In the genomic region with DNA sequence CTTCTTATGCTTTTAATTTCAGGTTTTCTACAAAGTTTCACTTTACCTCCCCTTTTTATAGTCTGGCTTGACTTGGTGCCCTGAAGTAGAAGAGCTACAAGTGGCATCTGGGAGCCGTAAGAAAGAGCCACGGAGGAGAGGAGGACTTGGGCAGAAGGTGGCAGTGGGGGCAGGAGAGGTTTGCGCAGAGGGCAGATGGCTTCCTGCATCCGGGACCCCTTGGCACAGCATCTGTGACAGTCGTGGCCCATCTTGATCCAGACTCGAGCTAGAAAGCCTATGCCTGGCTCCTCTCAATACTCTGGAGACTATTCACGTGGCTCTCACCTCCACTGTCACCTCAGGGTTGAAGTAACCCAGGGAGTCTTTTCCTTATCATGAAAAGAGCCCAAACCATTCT, we compare ENCODE assay signal across 18 cellular contexts.
DNase-seq lines count a peak whose midpoint lies in the region; ATAC-seq, FAIRE-seq and TF ChIP-seq lines count a peak whose summit lies in the region.
"Had no signal": no experiment of that assay in that cellular context is flagged by ENCODE, and none has a peak within 500 bp of the region (broad histone marks: within the 10 kb centered on the region; RNA-seq: fewer than 3 reads in every experiment).

No MANE protein-coding gene starts in this region.

- ATAC-seq in activated CD8-positive, alpha-beta memory T cell treated with anti-CD3 and anti-CD28 coated beads, Interleukin-2, amount 10 ng/mL, durations not matched to agents 7 days and 5 days = no peak
- no peak for ATAC-seq in HG02678 (IDR thresholded peaks at IDR 0.05; ENCODE audit: unreplicated experiment)
- ATAC-seq in HG03039 (IDR thresholded peaks at IDR 0.05; ENCODE audit: unreplicated experiment) = no peak

- H2BK15ac ChIP-seq in H1 (ENCODE audit: low read length) = no peak overlapping the region

- no peak overlapping the region for H3K27ac ChIP-seq in H1 (ENCODE audit: low read depth, low read length)
- H3K27ac ChIP-seq: BLaER1 had no signal

- H3K4me2 ChIP-seq in H1 (ENCODE audit: insufficient read depth in 1 of 2, low read depth in 2 of 2, low read length in 2 of 2) = no peak overlapping the region
- H3K4me2 ChIP-seq: BLaER1 had no signal

- no peak overlapping the region for H3K4me3 Mint-ChIP-seq in activated CD8-positive, alpha-beta memory T cell treated with anti-CD3 and anti-CD28 coated beads, Interleukin-2, amount 10 ng/mL, durations not matched to agents 7 days and 5 days
- no peak overlapping the region for H3K4me3 Mint-ChIP-seq in activated CD4-positive, alpha-beta memory T cell treated with anti-CD3 and anti-CD28 coated beads, Interleukin-2, amount 10 ng/mL, durations not matched to agents 7 days and 5 days
- H3K4me3 Mint-ChIP-seq: CD14-positive monocyte; CD4-positive, alpha-beta memory T cell; H9 had no signal

- no peaks in the 10 kb centered on the region for H3K79me1 ChIP-seq in H1 (ENCODE audit: low read depth, low read length)

- no peak overlapping the region for H3K18ac ChIP-seq in H1 (ENCODE audit: extremely low read depth, low read length)

- no peaks in the 10 kb centered on the region; a peak in 2 of 7 replicates for H3K4me1 ChIP-seq in H1 (replicated peaks in 1 of 4; ENCODE audit: control insufficient read depth in 3 of 4, insufficient read depth in 4 of 4, low read length in 3 of 4)

- H3K23ac ChIP-seq in H1 (ENCODE audit: insufficient read length) = no peak overlapping the region

- H4K5ac ChIP-seq in H1 (ENCODE audit: insufficient read length, low read depth, low read length) = no peak overlapping the region

- CTCF ChIA-PET in activated CD8-positive, alpha-beta memory T cell treated with anti-CD3 and anti-CD28 coated beads, Interleukin-2, amount 10 ng/mL, durations not matched to agents 7 days and 5 days (lab: Charles Lee) = no interaction called here
- CTCF ChIA-PET in H1 (lab: Charles Lee; ENCODE audit: partially characterized antibody) = interaction anchor here (0.9 to 1.3 kb wide), 5 partner anchors 10 to 108 kb away, joined by 3 to 4 read pairs (median 3); no protein-coding TSS in a partner anchor
- CTCF ChIA-PET in activated CD4-positive, alpha-beta memory T cell treated with anti-CD3 and anti-CD28 coated beads, Interleukin-2, amount 10 ng/mL, durations not matched to agents 7 days and 5 days (lab: Charles Lee) = no interaction called here

- TF ChIP-seq POLR2A in H1 (IDR thresholded peaks at IDR 0.05; ENCODE audit: control extremely low read depth in 1 of 2, low read depth in 2 of 2, low read length in 2 of 2) = no peak

- H3K79me2 ChIP-seq in H1 (ENCODE audit: control insufficient read depth in 1 of 2, insufficient read depth in 2 of 2, low read length in 2 of 2) = no peaks in the 10 kb centered on the region

- peaks cover 0 to 2% of the 10 kb centered on the region in 2 experiments; a peak in 2 of 4 replicates for H3K9me3 ChIP-seq in H1 (ENCODE audit: insufficient read depth in 2 of 2, low read depth in 1 of 2, low read length in 1 of 2)

- peak overlapping the region; percentile 70; the same call in 1 of the 2 replicates for H2AK5ac ChIP-seq in H1 (ENCODE audit: low read depth, low read length)

- no peak for TF ChIP-seq RAD21 in H1 (IDR thresholded peaks at IDR 0.05 in 1 of 2, conservative IDR thresholded peaks at IDR 0.05 in 1 of 2; ENCODE audit: low read depth in 2 of 2, low read length in 2 of 2)

- H3K27ac Mint-ChIP-seq in activated CD8-positive, alpha-beta memory T cell treated with anti-CD3 and anti-CD28 coated beads, Interleukin-2, amount 10 ng/mL, durations not matched to agents 7 days and 5 days = no peak overlapping the region
- no peak overlapping the region for H3K27ac Mint-ChIP-seq in activated CD4-positive, alpha-beta memory T cell treated with anti-CD3 and anti-CD28 coated beads, Interleukin-2, amount 10 ng/mL, durations not matched to agents 7 days and 5 days
- H3K27ac Mint-ChIP-seq: CD14-positive monocyte; CD4-positive, alpha-beta memory T cell; H9; IgD-negative memory B cell had no signal

- H4K91ac ChIP-seq in H1 (replicated peaks; ENCODE audit: insufficient read length, low read length) = peak overlapping the region; percentile 8

- no peaks in the 10 kb centered on the region; the same call in 1 of the 2 replicates for H3K23me2 ChIP-seq in H1 (ENCODE audit: low read depth, low read length)

- H3K4me3 ChIP-seq in H1 (ENCODE audit: extremely low read depth in 1 of 4, insufficient read depth in 2 of 4, low read depth in 3 of 4, low read length in 4 of 4) = no peak overlapping the region
- H3K4me3 ChIP-seq: BLaER1 had no signal

- POLR2A ChIA-PET in H1 (lab: Charles Lee; ENCODE audit: partially characterized antibody) = interaction anchor here (0.5 to 1.6 kb wide), 2 partner anchors 10 to 84 kb away, joined by 4 to 7 read pairs; no protein-coding TSS in a partner anchor
- POLR2A ChIA-PET in activated CD4-positive, alpha-beta memory T cell treated with anti-CD3 and anti-CD28 coated beads, Interleukin-2, amount 10 ng/mL, durations not matched to agents 7 days and 5 days (lab: Charles Lee) = no interaction called here

- no peak overlapping the region for H3K4ac ChIP-seq in H1 (replicated peaks; ENCODE audit: insufficient read length, low read depth, low read length)

- H2BK12ac ChIP-seq in H1 (ENCODE audit: low read depth, low read length) = peak overlapping the region; percentile 83

- H4K20me1 ChIP-seq in H1 (replicated peaks in 1 of 2; ENCODE audit: control insufficient read depth in 1 of 2, insufficient read depth in 2 of 2, low read length in 2 of 2) = no peaks in the 10 kb centered on the region
- H4K20me1 ChIP-seq: BLaER1 had no signal

- peaks cover 4% of the 10 kb centered on the region for H3K4me1 Mint-ChIP-seq in activated CD8-positive, alpha-beta memory T cell treated with anti-CD3 and anti-CD28 coated beads, Interleukin-2, amount 10 ng/mL, durations not matched to agents 7 days and 5 days
- H3K4me1 Mint-ChIP-seq in activated CD4-positive, alpha-beta memory T cell treated with anti-CD3 and anti-CD28 coated beads, Interleukin-2, amount 10 ng/mL, durations not matched to agents 7 days and 5 days = no peaks in the 10 kb centered on the region
- H3K4me1 Mint-ChIP-seq: CD14-positive monocyte; CD4-positive, alpha-beta memory T cell; IgD-negative memory B cell had no signal

- peak; percentile 12 for DNase-seq in activated CD8-positive, alpha-beta memory T cell treated with anti-CD3 and anti-CD28 coated beads, Interleukin-2, amount 10 ng/mL, durations not matched to agents 7 days and 5 days
- DNase-seq in activated CD8-positive, alpha-beta memory T cell treated with anti-CD3 and anti-CD28 coated beads, Interleukin-2, amount 50 U/mL, for 4 hours = no peak
- DNase-seq in H1 (ENCODE audit: low read depth in 1 of 2, low spot score in 2 of 2) = no peak
- DNase-seq in mucosa of gallbladder (ENCODE audit: low spot score) = peak; percentile 6
- no peak for DNase-seq in activated CD4-positive, alpha-beta memory T cell treated with anti-CD3 and anti-CD28 coated beads, Interleukin-2, amount 10 ng/mL, durations not matched to agents 7 days and 5 days
- DNase-seq: 8988T; Calu3; CD4-positive, alpha-beta memory T cell; DMS79 treated with DMSO at 0.1 percent for 48 hours; GF-D8; GOT3; H9 had no signal

- no peak for FAIRE-seq in H1 (lab: Jason Lieb, UNC)
- FAIRE-seq: HTR-8/SVneo had no signal

- no peak overlapping the region for H2AFZ ChIP-seq in H1 (ENCODE audit: low read length)

- peaks cover 54% of the 10 kb centered on the region for H3K27me3 Mint-ChIP-seq in activated CD8-positive, alpha-beta memory T cell treated with anti-CD3 and anti-CD28 coated beads, Interleukin-2, amount 10 ng/mL, durations not matched to agents 7 days and 5 days
- H3K27me3 Mint-ChIP-seq in activated CD4-positive, alpha-beta memory T cell treated with anti-CD3 and anti-CD28 coated beads, Interleukin-2, amount 10 ng/mL, durations not matched to agents 7 days and 5 days = peaks cover 21% of the 10 kb centered on the region

- WGBS in H1 (ENCODE audit: extremely low coverage in 1 of 2, insufficient coverage in 1 of 2, insufficient read length in 1 of 2, insufficient replicate concordance in 2 of 2, low coverage in 1 of 2, low lambda C conversion rate in 2 of 2, missing lambda C conversion rate in 1 of 2), 2 experiments = 93% methylated on average over 7 of the region's 7 CpGs; no CpG with 5 or more reads in 1 of the 2 experiments

- peak overlapping the region; percentile 23; the same call in 1 of the 2 replicates for H2BK20ac ChIP-seq in H1 (ENCODE audit: low read length)

- no peak for TF ChIP-seq EP300 in H1 (IDR thresholded peaks at IDR 0.05; ENCODE audit: borderline replicate concordance in 1 of 2, low read depth in 2 of 2, low read length in 2 of 2)

- no peaks in the 10 kb centered on the region for H3K36me3 ChIP-seq in H1 (ENCODE audit: control insufficient read depth in 2 of 4, insufficient read depth in 4 of 4, low read length in 3 of 4)
- H3K36me3 ChIP-seq: BLaER1 had no signal

- no peaks in the 10 kb centered on the region for H3K27me3 ChIP-seq in H1 (replicated peaks in 1 of 4; ENCODE audit: control insufficient read depth in 3 of 4, extremely low read depth in 1 of 4, insufficient read depth in 3 of 4, low read length in 3 of 4)
- H3K27me3 ChIP-seq: BLaER1 had no signal

- TF ChIP-seq CTCF in H1 (IDR thresholded peaks at IDR 0.05; ENCODE audit: control extremely low read depth in 1 of 3, insufficient read depth in 1 of 3, low read depth in 1 of 3, low read length in 3 of 3) = no peak

- no peak overlapping the region for H3K9ac ChIP-seq in H1 (replicated peaks in 1 of 4; ENCODE audit: extremely low read depth in 1 of 4, low read depth in 3 of 4, low read length in 3 of 4)
- H3K9ac ChIP-seq: BLaER1 had no signal

- H2BK120ac ChIP-seq in H1 (replicated peaks; ENCODE audit: low read depth, low read length) = no peak overlapping the region

- no peaks in the 10 kb centered on the region for H3K9me3 Mint-ChIP-seq in activated CD8-positive, alpha-beta memory T cell treated with anti-CD3 and anti-CD28 coated beads, Interleukin-2, amount 10 ng/mL, durations not matched to agents 7 days and 5 days (ENCODE audit: low read depth)
- peaks cover 3% of the 10 kb centered on the region for H3K9me3 Mint-ChIP-seq in activated CD4-positive, alpha-beta memory T cell treated with anti-CD3 and anti-CD28 coated beads, Interleukin-2, amount 10 ng/mL, durations not matched to agents 7 days and 5 days

- H3K36me3 Mint-ChIP-seq in activated CD8-positive, alpha-beta memory T cell treated with anti-CD3 and anti-CD28 coated beads, Interleukin-2, amount 10 ng/mL, durations not matched to agents 7 days and 5 days = no peaks in the 10 kb centered on the region
- no peaks in the 10 kb centered on the region for H3K36me3 Mint-ChIP-seq in activated CD4-positive, alpha-beta memory T cell treated with anti-CD3 and anti-CD28 coated beads, Interleukin-2, amount 10 ng/mL, durations not matched to agents 7 days and 5 days (ENCODE audit: low read depth)
- H3K36me3 Mint-ChIP-seq: CD14-positive monocyte; CD4-positive, alpha-beta memory T cell; IgD-negative memory B cell had no signal

- H2BK5ac ChIP-seq in H1 (ENCODE audit: low read depth, low read length) = no peak overlapping the region; the same call in 1 of the 2 replicates

- no peak overlapping the region for H3K14ac ChIP-seq in H1 (ENCODE audit: insufficient read length)

- no peak overlapping the region for H4K8ac ChIP-seq in H1 (ENCODE audit: extremely low read depth, insufficient read depth, low read length)

- H3K56ac ChIP-seq in H1 (replicated peaks; ENCODE audit: insufficient read length, low read depth, low read length) = no peak overlapping the region

TF ChIP-seq in H1, 55 proteins besides CTCF, POLR2A, EP300 and RAD21:
- no peak for TF ChIP-seq CREB1 (IDR thresholded peaks at IDR 0.05)

Comparison
In these comparisons a context has a peak if more than half of its experiments do, and no peak if none do; other contexts are left out.
1. DNase-seq: peak in activated CD8-positive, alpha-beta memory T cell treated with anti-CD3 and anti-CD28 coated beads, Interleukin-2, amount 10 ng/mL, durations not matched to agents 7 days and 5 days (single experiment) and mucosa of gallbladder (single experiment); none in activated CD8-positive, alpha-beta memory T cell treated with anti-CD3 and anti-CD28 coated beads, Interleukin-2, amount 50 U/mL, for 4 hours (single experiment), H1 (0 of 2) and activated CD4-positive, alpha-beta memory T cell treated with anti-CD3 and anti-CD28 coated beads, Interleukin-2, amount 10 ng/mL, durations not matched to agents 7 days and 5 days (single experiment).